ENCODE assay signal across 25 cellular contexts in genomic region chr6:139738801-139739490, GRCh38.
"Had no signal": no experiment of that assay in that cellular context is flagged by ENCODE, and none has a peak within 500 bp of the region (broad histone marks: within the 10 kb centered on the region; RNA-seq: fewer than 3 reads in every experiment).

No MANE protein-coding gene starts in this region.

- ATAC-seq: activated CD8-positive, alpha-beta T cell treated with anti-CD3 and anti-CD28 coated beads for 36 hours; activated naive CD8-positive, alpha-beta T cell treated with anti-CD3 and anti-CD28 coated beads, Interleukin-2, amount 50 U/mL, for 24 hours; activated T-cell treated with anti-CD3 and anti-CD28 coated beads, Interleukin-2, amount 50 U/mL, for 4 hours; activated T-helper 17 cell treated with anti-CD3 and anti-CD28 coated beads, Interleukin-2, amount 50 U/mL, for 72 hours; heart left ventricle; pancreas; T-cell had no signal

- FAIRE-seq: kidney, pancreas had no signal

- H3K36me3 ChIP-seq: esophagus squamous epithelium, heart left ventricle, pancreas, prostate gland, spleen, uterus had no signal

- DNase-seq: activated B cell treated with CpG ODN at 0.5 μM for 24 hours; activated CD4-positive, alpha-beta T cell treated with anti-CD3 and anti-CD28 coated beads, Interleukin-2, amount 50 U/mL, for 1 hour; activated CD8-positive, alpha-beta T cell treated with anti-CD3 and anti-CD28 coated beads for 36 hours; activated gamma-delta T cell treated with Interleukin-2 at 50 U/mL for 16 hours; activated naive CD8-positive, alpha-beta T cell treated with anti-CD3 and anti-CD28 coated beads, Interleukin-2, amount 50 U/mL, for 24 hours; activated T-cell treated with anti-CD3 and anti-CD28 coated beads, Interleukin-2, amount 50 U/mL, for 4 hours; amygdala; central memory CD4-positive, alpha-beta T cell; dermis blood vessel endothelial cell; effector CD4-positive, alpha-beta T cell; esophagus squamous epithelium; heart left ventricle; hypothalamus; immature natural killer cell; kidney; naive B cell; nephron progenitor cell; pancreas; spleen; stimulated activated naive CD4-positive, alpha-beta T cell treated with Interleukin-2 at 50 U/mL for 16 hours; T-cell; uterus had no signal

- H3K4me1 ChIP-seq: heart left ventricle, pancreas, prostate gland, spleen had no signal

- H3K9me3 ChIP-seq: esophagus squamous epithelium, heart left ventricle, pancreas, prostate gland, spleen, uterus had no signal

- H3K4me3 ChIP-seq: esophagus squamous epithelium, heart left ventricle, pancreas, prostate gland, spleen, uterus had no signal

- H3K27ac ChIP-seq: epithelial cell of prostate, esophagus squamous epithelium, heart left ventricle, pancreas, prostate gland, spleen, uterus had no signal

- H3K27me3 ChIP-seq: esophagus squamous epithelium, heart left ventricle, pancreas, spleen, uterus had no signal
